Comparison of ENCODE assay signal across 30 cellular contexts in the genomic region with DNA sequence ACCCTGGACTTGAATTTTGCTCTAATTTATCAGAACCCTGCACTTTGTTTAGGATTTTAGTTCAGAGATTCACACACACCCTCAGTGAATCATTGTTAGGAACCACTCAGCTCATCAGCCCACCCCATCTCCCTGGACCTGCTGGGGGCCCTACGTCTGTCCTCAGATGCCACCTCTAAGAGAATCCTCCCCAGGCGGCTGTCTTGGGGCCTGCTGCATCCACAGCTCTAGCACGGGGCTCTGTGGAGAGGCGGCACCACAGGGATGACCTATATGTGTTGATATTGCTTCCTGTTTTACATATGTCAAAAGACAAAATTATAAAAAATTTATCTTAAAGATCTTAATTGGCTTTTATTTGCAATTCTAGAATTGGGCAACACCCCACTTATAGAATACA. TPM values are rescaled to one million over a fixed set of nuclear protein-coding genes. Genes with fewer than 3 reads are reported as not detected.
"Had no signal": no experiment of that assay in that cellular context is flagged by ENCODE, and none has a peak within 500 bp of the region (broad histone marks: within the 10 kb centered on the region; RNA-seq: fewer than 3 reads in every experiment).

No MANE protein-coding gene starts in this region.

- H3K27me3 ChIP-seq: testis, upper lobe of left lung, vagina had no signal

- H3K9me3 ChIP-seq: left ventricle myocardium inferior, psoas muscle, spleen, testis, upper lobe of left lung, vagina had no signal

- H3K36me3 ChIP-seq: left ventricle myocardium inferior, spleen, upper lobe of left lung, vagina had no signal

- H3K4me1 ChIP-seq: left ventricle myocardium inferior, parathyroid adenoma, psoas muscle, spleen, testis, upper lobe of left lung had no signal

- H3K4me3 ChIP-seq: left ventricle myocardium inferior, lung, psoas muscle, spleen, testis, upper lobe of left lung, vagina had no signal

- DNase-seq: activated CD4-positive, alpha-beta memory T cell treated with anti-CD3 and anti-CD28 coated beads for 36 hours; activated CD4-positive, alpha-beta T cell treated with anti-CD3 and anti-CD28 coated beads, Interleukin-2, amount 10 ng/mL, durations not matched to agents 24 days and 14 days; activated CD4-positive, CD25-positive, alpha-beta regulatory T cell treated with anti-CD3 and anti-CD28 coated beads, Interleukin-2, amount 50 U/mL, for 72 hours; activated CD8-positive, alpha-beta memory T cell treated with anti-CD3 and anti-CD28 coated beads, Interleukin-2, amount 50 U/mL, for 4 hours; activated effector memory CD4-positive, alpha-beta T cell treated with anti-CD3 and anti-CD28 coated beads, Interleukin-2, amount 50 U/mL, for 16 hours; activated naive CD4-positive, alpha-beta T cell treated with anti-CD3 and anti-CD28 coated beads, Interleukin-2, amount 10 ng/mL, durations not matched to agents 7 days and 5 days; activated naive CD8-positive, alpha-beta T cell treated with anti-CD3 and anti-CD28 coated beads, Interleukin-2, amount 10 ng/mL, durations not matched to agents 7 days and 5 days; activated T-cell treated with anti-CD3 and anti-CD28 coated beads, Interleukin-2, amount 50 U/mL, for 1 hour; amniotic stem cell; central memory CD4-positive, alpha-beta T cell; effector CD8-positive, alpha-beta T cell; left ventricle myocardium inferior; mesendoderm; naive B cell; nucleus accumbens; psoas muscle; right cardiac atrium; spleen; stimulated activated CD4-positive, alpha-beta T cell treated with anti-CD3 and anti-CD28 coated beads, Interleukin-2, amount 100 ng/mL, for 48 hours; stimulated activated naive CD4-positive, alpha-beta T cell treated with Interleukin-2 at 50 U/mL for 16 hours; T-helper 9 cell; testis; upper lobe of left lung had no signal

- H3K27ac ChIP-seq: left ventricle myocardium inferior, parathyroid adenoma, psoas muscle, spleen, testis, upper lobe of left lung, vagina had no signal

- H3K9ac ChIP-seq: parathyroid adenoma had no signal

- H2AFZ ChIP-seq: parathyroid adenoma had no signal

- H3K79me2 ChIP-seq: parathyroid adenoma had no signal

- FAIRE-seq: endometrium, frontal cortex, islet of Langerhans had no signal

RNA-seq across cellular contexts. Expression of a gene that starts 1.2 kb away (rescaled TPM):
- total RNA-seq: epithelial cell of proximal tubule, vagina had no signal
